In genomic region chr6:144036064-144036873, GRCh38 we compare ENCODE assay signal across 2 cellular contexts.
TF ChIP-seq lines count a peak whose summit lies in the region.

No MANE protein-coding gene starts in this region.

TF ChIP-seq in GM23338, 12 proteins besides CTCF, POLR2A, EP300 and RAD21:
- TF ChIP-seq, protein P1, sequence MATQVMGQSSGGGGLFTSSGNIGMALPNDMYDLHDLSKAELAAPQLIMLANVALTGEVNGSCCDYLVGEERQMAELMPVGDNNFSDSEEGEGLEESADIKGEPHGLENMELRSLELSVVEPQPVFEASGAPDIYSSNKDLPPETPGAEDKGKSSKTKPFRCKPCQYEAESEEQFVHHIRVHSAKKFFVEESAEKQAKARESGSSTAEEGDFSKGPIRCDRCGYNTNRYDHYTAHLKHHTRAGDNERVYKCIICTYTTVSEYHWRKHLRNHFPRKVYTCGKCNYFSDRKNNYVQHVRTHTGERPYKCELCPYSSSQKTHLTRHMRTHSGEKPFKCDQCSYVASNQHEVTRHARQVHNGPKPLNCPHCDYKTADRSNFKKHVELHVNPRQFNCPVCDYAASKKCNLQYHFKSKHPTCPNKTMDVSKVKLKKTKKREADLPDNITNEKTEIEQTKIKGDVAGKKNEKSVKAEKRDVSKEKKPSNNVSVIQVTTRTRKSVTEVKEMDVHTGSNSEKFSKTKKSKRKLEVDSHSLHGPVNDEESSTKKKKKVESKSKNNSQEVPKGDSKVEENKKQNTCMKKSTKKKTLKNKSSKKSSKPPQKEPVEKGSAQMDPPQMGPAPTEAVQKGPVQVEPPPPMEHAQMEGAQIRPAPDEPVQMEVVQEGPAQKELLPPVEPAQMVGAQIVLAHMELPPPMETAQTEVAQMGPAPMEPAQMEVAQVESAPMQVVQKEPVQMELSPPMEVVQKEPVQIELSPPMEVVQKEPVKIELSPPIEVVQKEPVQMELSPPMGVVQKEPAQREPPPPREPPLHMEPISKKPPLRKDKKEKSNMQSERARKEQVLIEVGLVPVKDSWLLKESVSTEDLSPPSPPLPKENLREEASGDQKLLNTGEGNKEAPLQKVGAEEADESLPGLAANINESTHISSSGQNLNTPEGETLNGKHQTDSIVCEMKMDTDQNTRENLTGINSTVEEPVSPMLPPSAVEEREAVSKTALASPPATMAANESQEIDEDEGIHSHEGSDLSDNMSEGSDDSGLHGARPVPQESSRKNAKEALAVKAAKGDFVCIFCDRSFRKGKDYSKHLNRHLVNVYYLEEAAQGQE (IDR thresholded peaks at IDR 0.05; ENCODE audit: unreplicated experiment), result no peak
- no peak for TF ChIP-seq STAT1 (IDR thresholded peaks at IDR 0.05; ENCODE audit: unreplicated experiment)
- TF ChIP-seq NANOG (IDR thresholded peaks at IDR 0.05; ENCODE audit: borderline replicate concordance), result no peak
- no peak for TF ChIP-seq CREB1 (CRISPR knock-in tag; IDR thresholded peaks at IDR 0.05; ENCODE audit: low read depth)
- TF ChIP-seq, protein P2, sequence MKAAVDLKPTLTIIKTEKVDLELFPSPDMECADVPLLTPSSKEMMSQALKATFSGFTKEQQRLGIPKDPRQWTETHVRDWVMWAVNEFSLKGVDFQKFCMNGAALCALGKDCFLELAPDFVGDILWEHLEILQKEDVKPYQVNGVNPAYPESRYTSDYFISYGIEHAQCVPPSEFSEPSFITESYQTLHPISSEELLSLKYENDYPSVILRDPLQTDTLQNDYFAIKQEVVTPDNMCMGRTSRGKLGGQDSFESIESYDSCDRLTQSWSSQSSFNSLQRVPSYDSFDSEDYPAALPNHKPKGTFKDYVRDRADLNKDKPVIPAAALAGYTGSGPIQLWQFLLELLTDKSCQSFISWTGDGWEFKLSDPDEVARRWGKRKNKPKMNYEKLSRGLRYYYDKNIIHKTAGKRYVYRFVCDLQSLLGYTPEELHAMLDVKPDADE (IDR thresholded peaks at IDR 0.05), result no peak
- no peak for TF ChIP-seq POLR2AphosphoS5 (IDR thresholded peaks at IDR 0.05; ENCODE audit: low read depth)
- no peak for TF ChIP-seq ZNF114 (CRISPR knock-in tag; IDR thresholded peaks at IDR 0.05)
- no peak for TF ChIP-seq ZNF331 (CRISPR knock-in tag; IDR thresholded peaks at IDR 0.05; ENCODE audit: low read depth)
- no peak for TF ChIP-seq JUNB (IDR thresholded peaks at IDR 0.05; ENCODE audit: unreplicated experiment)
- no peak for TF ChIP-seq EZH2 (IDR thresholded peaks at IDR 0.05; ENCODE audit: low read depth, unreplicated experiment)
- no peak for TF ChIP-seq EZH2phosphoT487 (IDR thresholded peaks at IDR 0.05; ENCODE audit: unreplicated experiment)

TF ChIP-seq in H1, 55 proteins besides CTCF, POLR2A, EP300 and RAD21:
- TF ChIP-seq TAF7 (optimal IDR thresholded peaks at IDR 0.05; ENCODE audit: borderline replicate concordance, low read depth, low read length), result no peak
- TF ChIP-seq TCF12 (IDR thresholded peaks at IDR 0.05; ENCODE audit: low read depth, low read length), result no peak
- TF ChIP-seq SAP30 (IDR thresholded peaks at IDR 0.05; ENCODE audit: insufficient read depth, insufficient replicate concordance, low read length), result no peak
